Comparison of ENCODE assay signal across 9 cellular contexts in genomic region chr19:58387338-58388174, GRCh38. TPM values are rescaled to one million over a fixed set of nuclear protein-coding genes. Genes with fewer than 3 reads are reported as not detected.
A peak's percentile ranks its signal among the peaks of the same experiment; 100 is the strongest.
DNase-seq lines count a peak whose midpoint lies in the region; ATAC-seq and TF ChIP-seq lines count a peak whose summit lies in the region.
"Had no signal": no experiment of that assay in that cellular context is flagged by ENCODE, and none has a peak within 500 bp of the region (broad histone marks: within the 10 kb centered on the region; RNA-seq: fewer than 3 reads in every experiment).

No MANE protein-coding gene starts in this region.

- H3K4me1 ChIP-seq in urinary bladder (ENCODE audit: insufficient read depth), result peaks cover 2% of the 10 kb centered on the region

- H3K4me3 ChIP-seq in AG10803 (ENCODE audit: low read length) (peak overlapping the region; percentile 94), lower leg skin (ENCODE audit: low read depth, poor library complexity, severe bottlenecking) (peak overlapping the region; percentile 63), urinary bladder (ENCODE audit: low read depth, low read length) (peak overlapping the region; percentile 78)

- TF ChIP-seq POLR2A in lower leg skin (IDR thresholded peaks at IDR 0.05), result no peak

- no peak for DNase-seq in AG10803 (ENCODE audit: low read depth)
- no peak for DNase-seq in lower leg skin (ENCODE audit: low spot score in 2 of 2)
- no peak for DNase-seq in epidermal melanocyte (ENCODE audit: insufficient read length, low spot score)
- no peak for DNase-seq in NCI-H526 treated with DMSO at 0.1 percent for 48 hours (lab: John Stamatoyannopoulos, UW)

- intact Hi-C loops in lower leg skin (cut with DNase I; ENCODE audit: low total_unique reads), result no loop called here

- ATAC-seq in HG03342 (IDR thresholded peaks at IDR 0.05; ENCODE audit: unreplicated experiment), result peak; percentile 3
- ATAC-seq in GM21723 (IDR thresholded peaks at IDR 0.05; ENCODE audit: unreplicated experiment), result no peak

- no peaks in the 10 kb centered on the region for H3K36me3 ChIP-seq in urinary bladder (ENCODE audit: insufficient read depth)

- 5 to 9% (median 8%) methylated on average over 39 of the region's 39 CpGs for WGBS in adipose tissue, 3 donors
- WGBS in lower leg skin, 2 donors, result 8 to 9% methylated on average over 36 to 39 of the region's 39 CpGs
- 7% methylated on average over 39 of the region's 39 CpGs for WGBS in urinary bladder

- TF ChIP-seq CTCF in AG10803 (conservative IDR thresholded peaks at IDR 0.05; ENCODE audit: low read length) (no peak), lower leg skin (IDR thresholded peaks at IDR 0.05) (no peak)

- H3K27ac ChIP-seq in adipose tissue (ENCODE audit: low read depth, low read length), result peak overlapping the region; percentile 60
- no peak overlapping the region for H3K27ac ChIP-seq in urinary bladder (ENCODE audit: low read depth)

RNA-seq across cellular contexts. Expression of gene RPS5, which starts 0.5 kb away (rescaled TPM):
- polyA plus RNA-seq in adipose tissue (1,000 to 10,000 TPM; 1,642 to 2,053 (median 1,868) TPM), urinary bladder (1,879 TPM)
- total RNA-seq in lower leg skin (1,000 to 10,000 TPM; 1,758 to 2,840 (median 2,497) TPM), urinary bladder (1,214 TPM)

RNA-seq across cellular contexts. Expression of gene ZNF837, which starts 6.7 kb away (rescaled TPM):
- polyA plus RNA-seq in adipose tissue (1 to 10 TPM in 2 of 3 donors, under 1 TPM in 1; 0.56 to 1.6 (median 1.0) TPM), urinary bladder (1.6 TPM)
- total RNA-seq in lower leg skin (10 to 100 TPM in 2 of 4 donors, 1 to 10 TPM in 2; 4.7 to 12.0 (median 8.5) TPM), urinary bladder (1.5 TPM)

RNA-seq across cellular contexts. Expression of gene RNF225, which starts 7.9 kb away (rescaled TPM):
- polyA plus RNA-seq in adipose tissue, result not detected
- 10 to 100 TPM; 30.4 to 62.7 (median 42.7) TPM for total RNA-seq in lower leg skin
- not detected for total RNA-seq in urinary bladder
- 0.11 TPM for polyA plus RNA-seq in urinary bladder
- total RNA-seq: renal cortical epithelial cell had no signal

RNA-seq across cellular contexts. Expression of gene ZNF584, which starts 20.9 kb away (rescaled TPM):
- polyA plus RNA-seq in adipose tissue (10 to 100 TPM in 1 of 3 donors, 1 to 10 TPM in 2; 3.1 to 10.6 (median 5.5) TPM), urinary bladder (18.5 TPM)
- total RNA-seq in lower leg skin (10 to 100 TPM; 16.9 to 28.6 (median 23.4) TPM), urinary bladder (13.6 TPM)

RNA-seq across cellular contexts. Expression of gene ZNF497, which starts 25.0 kb away (rescaled TPM):
- 1 to 10 TPM in 1 of 3 donors, under 1 TPM in 2; 0.22 to 1.3 (median 0.51) TPM for polyA plus RNA-seq in adipose tissue
- 1 to 10 TPM; 1.4 to 3.1 (median 1.5) TPM for total RNA-seq in lower leg skin
- total RNA-seq in urinary bladder, result 2.1 TPM
- 0.73 TPM for polyA plus RNA-seq in urinary bladder

Comparison
In these comparisons a context has a peak if more than half of its experiments do, and no peak if none do; other contexts are left out.
1. RNA of gene RNF225, which starts 7.9 kb away (total RNA-seq): 30.4 to 62.7 TPM in lower leg skin; not detected in urinary bladder (single experiment); every median in the first group is over 10 times any median in the second.
2. Peak in every context shown above with its lines, with median percentiles within 50 percentile points of each other: H3K4me3 ChIP-seq.